23 cellular contexts compared by ENCODE assay signal in the genomic region with DNA sequence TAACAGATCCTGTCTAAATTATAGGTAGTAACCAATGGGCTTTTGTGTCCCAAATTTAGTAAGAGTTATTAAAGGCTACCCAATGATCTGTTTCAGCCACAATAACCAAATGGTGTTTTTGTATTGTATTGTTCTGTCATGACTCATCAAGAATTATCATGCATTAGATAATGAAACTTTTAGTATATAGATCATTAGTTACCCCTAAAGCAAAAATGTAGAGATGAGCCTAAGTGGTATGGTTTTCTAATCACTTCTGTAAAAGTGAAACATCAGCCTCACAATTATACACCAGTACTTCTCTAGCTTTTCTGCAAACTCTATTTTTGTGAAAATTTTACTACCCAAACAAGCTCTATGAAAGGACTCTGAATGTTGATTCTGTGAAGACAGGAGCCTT.
"Had no signal": no experiment of that assay in that cellular context is flagged by ENCODE, and none has a peak within 500 bp of the region (broad histone marks: within the 10 kb centered on the region; RNA-seq: fewer than 3 reads in every experiment).

No MANE protein-coding gene starts in this region.

- ATAC-seq: activated CD4-positive, alpha-beta T cell treated with anti-CD3 and anti-CD28 coated beads for 36 hours; activated T-helper 17 cell treated with anti-CD3 and anti-CD28 coated beads, Interleukin-2, amount 50 U/mL, for 72 hours had no signal

- H3K27ac ChIP-seq: Peyer's patch, RWPE1, SJCRH30, WERI-Rb-1 had no signal

- DNase-seq: activated CD4-positive, alpha-beta memory T cell treated with anti-CD3 and anti-CD28 coated beads, Interleukin-2, amount 10 ng/mL, durations not matched to agents 7 days and 5 days; activated CD4-positive, alpha-beta T cell treated with anti-CD3 and anti-CD28 coated beads for 36 hours; activated CD4-positive, alpha-beta T cell treated with anti-CD3 and anti-CD28 coated beads, Interleukin-2, amount 50 U/mL, for 1 hour; activated gamma-delta T cell; activated naive CD4-positive, alpha-beta T cell treated with anti-CD3 and anti-CD28 coated beads for 36 hours; activated T-cell treated with anti-CD3 and anti-CD28 coated beads for 4 hours; activated T-cell treated with anti-CD3 and anti-CD28 coated beads, Interleukin-2, amount 50 U/mL, for 48 hours; amygdala; MM.1S; NCI-H1105; NCI-H1436; NCI-H1694 treated with DMSO at 0.1 percent for 48 hours; NCI-H2171 treated with DMSO at 0.1 percent for 48 hours; NCI-H748 treated with DMSO at 0.1 percent for 48 hours; NK-92 treated with Interleukin-12 subunit alpha and Interleukin-12 subunit beta, amount 100 ng/mL, for 24 hours; Peyer's patch; Right ventricle myocardium superior; SJCRH30; SK-N-SH; T-helper 1 cell; WERI-Rb-1 had no signal
